Comparison of ENCODE assay signal across 8 cellular contexts in the genomic region with DNA sequence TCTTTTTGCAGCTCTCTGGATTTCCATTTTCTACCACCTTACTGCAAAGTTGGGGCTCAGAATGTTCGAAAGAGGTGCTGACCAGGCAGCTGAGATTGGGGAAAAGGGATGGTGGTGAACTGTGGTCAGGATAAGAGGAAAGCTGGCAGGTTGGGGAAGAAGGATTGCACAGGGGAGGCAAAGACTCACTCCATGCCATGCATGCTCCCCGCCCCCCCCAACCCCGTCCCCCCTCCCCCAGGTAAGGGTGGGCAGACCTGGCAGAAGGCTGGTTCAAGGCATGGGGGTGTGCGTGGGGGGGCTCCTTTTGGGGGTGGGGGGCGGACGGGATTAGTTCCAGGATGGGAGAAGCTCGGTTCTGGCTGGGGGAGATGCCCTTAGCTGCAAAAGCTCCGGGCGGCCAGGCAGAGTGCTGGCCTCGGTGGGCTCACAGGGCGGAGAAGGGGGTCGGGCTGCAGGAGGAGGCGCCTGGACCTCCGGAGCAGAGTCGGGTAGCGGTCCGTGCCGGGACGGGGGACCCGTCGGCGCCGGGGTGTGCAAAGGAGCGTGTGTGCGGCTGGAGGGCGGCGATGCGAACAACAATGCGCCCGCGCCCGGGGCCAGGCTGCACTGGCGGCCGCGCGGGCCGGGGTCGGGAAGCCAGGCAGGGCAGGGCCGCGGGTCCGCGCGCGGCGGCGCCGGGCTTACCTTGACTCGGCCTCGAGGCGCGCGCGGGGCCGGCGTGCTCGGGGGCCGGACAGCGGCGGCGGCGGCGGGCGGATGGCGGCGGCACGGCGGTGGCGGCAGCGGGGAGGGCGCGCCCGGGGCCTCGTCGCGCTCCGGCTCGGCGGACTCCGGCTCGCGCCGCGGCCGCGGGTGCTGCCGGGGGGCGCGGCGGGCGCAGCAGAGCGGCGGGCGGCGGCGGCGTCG. TPM values are rescaled to one million over a fixed set of nuclear protein-coding genes. Genes with fewer than 3 reads are reported as not detected.
A peak's percentile ranks its signal among the peaks of the same experiment; 100 is the strongest.
DNase-seq lines count a peak whose midpoint lies in the region; ATAC-seq, FAIRE-seq and TF ChIP-seq lines count a peak whose summit lies in the region.

No MANE protein-coding gene starts in this region.

- peak overlapping the region; percentile 80 for H3K27ac ChIP-seq in RWPE2 (ENCODE audit: poor library complexity, severe bottlenecking)

- peaks cover 43% of the 10 kb centered on the region for H3K4me1 Mint-ChIP-seq in stimulated activated naive CD8-positive, alpha-beta T cell treated with anti-CD3 and anti-CD28 coated beads, Interleukin-15, amount 100 ng/mL, for 72 hours

- peaks cover 38% of the 10 kb centered on the region for H3K4me1 ChIP-seq in RWPE2 (ENCODE audit: insufficient read depth, poor library complexity, severe bottlenecking)

- TF ChIP-seq CTCF in GM12875 (IDR thresholded peaks at IDR 0.05; ENCODE audit: borderline replicate concordance, insufficient read depth, low read depth, low read length) (no peak), RWPE2 (IDR thresholded peaks at IDR 0.05; ENCODE audit: poor library complexity, severe bottlenecking) (no peak), lower leg skin (IDR thresholded peaks at IDR 0.05) (no peak), D721Med (IDR thresholded peaks at IDR 0.05; ENCODE audit: insufficient read depth, missing control alignments) (no peak)

- peak overlapping the region; percentile 98 to 99 for H3K27ac Mint-ChIP-seq in stimulated activated naive CD8-positive, alpha-beta T cell treated with anti-CD3 and anti-CD28 coated beads, Interleukin-15, amount 100 ng/mL, for 72 hours

- no peak for TF ChIP-seq POLR2A in lower leg skin (IDR thresholded peaks at IDR 0.05)

- peak overlapping the region; percentile 86 to 99 for H3K4me3 Mint-ChIP-seq in stimulated activated naive CD8-positive, alpha-beta T cell treated with anti-CD3 and anti-CD28 coated beads, Interleukin-15, amount 100 ng/mL, for 72 hours

- no peaks in the 10 kb centered on the region for H3K27me3 Mint-ChIP-seq in stimulated activated naive CD8-positive, alpha-beta T cell treated with anti-CD3 and anti-CD28 coated beads, Interleukin-15, amount 100 ng/mL, for 72 hours

- H3K27me3 ChIP-seq in RWPE2 (ENCODE audit: insufficient read depth, poor library complexity, severe bottlenecking): no peaks in the 10 kb centered on the region

- no peaks in the 10 kb centered on the region for H3K9me3 ChIP-seq in RWPE2 (ENCODE audit: severe bottlenecking)

- FAIRE-seq in D721Med (lab: Jason Lieb, UNC): no peak

- intact Hi-C loops in lower leg skin (cut with DNase I; ENCODE audit: low total_unique reads) (no loop called here), posterior vena cava (cut with DNase I) (no loop called here)

- H3K4me3 ChIP-seq in GM12875 (ENCODE audit: low read depth, low read length) (peak overlapping the region; percentile 82), RWPE2 (ENCODE audit: severe bottlenecking) (peak overlapping the region; percentile 96), lower leg skin (ENCODE audit: low read depth, poor library complexity, severe bottlenecking) (peak overlapping the region; percentile 89)

- peak; percentile 76 for DNase-seq in RWPE2 (ENCODE audit: low spot score)
- DNase-seq in cerebellum (ENCODE audit: low spot score): peak; percentile 19
- peak in 1 of 2 donors; percentile 19 for DNase-seq in lower leg skin (ENCODE audit: low spot score in 2 of 2)
- peak; percentile 44 to 52 for DNase-seq in stimulated activated naive CD8-positive, alpha-beta T cell treated with anti-CD3 and anti-CD28 coated beads, Interleukin-15, amount 100 ng/mL, for 72 hours
- DNase-seq in posterior vena cava (ENCODE audit: low spot score): no peak
- DNase-seq in D721Med (ENCODE audit: insufficient read length, low spot score): no peak

- no peaks in the 10 kb centered on the region for H3K9me3 Mint-ChIP-seq in stimulated activated naive CD8-positive, alpha-beta T cell treated with anti-CD3 and anti-CD28 coated beads, Interleukin-15, amount 100 ng/mL, for 72 hours

- ATAC-seq in HG02763 (IDR thresholded peaks at IDR 0.05; ENCODE audit: unreplicated experiment) (peak; percentile 7), RWPE2 (ENCODE audit: low read depth) (peak; percentile 21; the same call in 1 of the 3 replicates)
- peak; percentile 23 for ATAC-seq in stimulated activated naive CD8-positive, alpha-beta T cell treated with anti-CD3 and anti-CD28 coated beads, Interleukin-15, amount 100 ng/mL, for 72 hours

- H3K36me3 ChIP-seq in RWPE2 (ENCODE audit: low read depth): peaks cover 81% of the 10 kb centered on the region

- 0% methylated on average over 15 to 33 of the region's 97 CpGs for WGBS in lower leg skin, 2 donors

RNA-seq across cellular contexts. Expression of a gene that starts 0.8 kb away (rescaled TPM):
- total RNA-seq in cerebellum (84.3 TPM), lower leg skin (10 to 100 TPM; 46.9 to 64.0 (median 53.3) TPM), posterior vena cava (10 to 100 TPM; 42.2 to 48.1 TPM)

RNA-seq across cellular contexts. Expression of a gene that starts 27.9 kb away (rescaled TPM):
- 23.6 TPM for total RNA-seq in cerebellum
- 10 to 100 TPM; 38.8 to 79.6 (median 49.7) TPM for total RNA-seq in lower leg skin
- 10 to 100 TPM; 31.6 to 35.7 TPM for total RNA-seq in posterior vena cava

RNA-seq across cellular contexts. Expression of a gene that starts 28.2 kb away (rescaled TPM):
- total RNA-seq in cerebellum (5.5 TPM), lower leg skin (1 to 10 TPM; 5.8 to 8.0 (median 6.8) TPM), posterior vena cava (1 to 10 TPM; 2.7 to 3.5 TPM)

Comparison
In these comparisons a context has a peak if more than half of its experiments do, and no peak if none do; other contexts are left out.
1. DNase-seq: peak in RWPE2 (single experiment), cerebellum (single experiment) and stimulated activated naive CD8-positive, alpha-beta T cell treated with anti-CD3 and anti-CD28 coated beads, Interleukin-15, amount 100 ng/mL, for 72 hours (2 of 2); none in posterior vena cava (single experiment) and D721Med (single experiment).
2. Peak in every context shown above with its lines, with median percentiles within 50 percentile points of each other: H3K4me3 ChIP-seq and ATAC-seq.